ENCODE assay signal across 12 cellular contexts in the genomic region with DNA sequence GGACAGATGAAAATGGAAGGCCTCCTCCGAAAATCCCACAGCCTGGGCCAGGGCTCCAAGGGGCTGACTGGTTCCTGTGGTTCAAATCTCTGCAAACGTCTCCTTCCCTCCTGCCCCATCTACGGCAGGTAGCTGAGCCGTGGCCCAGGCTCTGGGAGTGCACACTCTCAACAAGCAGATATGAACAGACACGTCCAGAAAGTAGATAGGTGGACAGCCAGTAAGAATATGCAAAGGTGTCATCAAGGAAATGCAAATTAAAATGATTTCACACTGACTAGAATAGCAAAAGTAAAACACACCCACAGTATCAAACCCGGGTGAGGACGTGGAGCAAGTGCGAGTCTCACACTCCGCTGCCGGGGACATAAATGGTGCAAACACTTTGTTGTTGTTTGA.
DNase-seq lines count a peak whose midpoint lies in the region; ATAC-seq and TF ChIP-seq lines count a peak whose summit lies in the region.
"Had no signal": no experiment of that assay in that cellular context is flagged by ENCODE, and none has a peak within 500 bp of the region (broad histone marks: within the 10 kb centered on the region; RNA-seq: fewer than 3 reads in every experiment).

No MANE protein-coding gene starts in this region.

- H3K36me3 ChIP-seq in heart right ventricle (no peaks in the 10 kb centered on the region), parathyroid adenoma (ENCODE audit: control insufficient read depth, insufficient read depth, low read length) (no peaks in the 10 kb centered on the region), vagina (no peaks in the 10 kb centered on the region), SK-N-SH (replicated peaks in 1 of 2; ENCODE audit: control insufficient read depth in 1 of 2, insufficient read depth in 2 of 2, low read length in 1 of 2) (no peaks in the 10 kb centered on the region)

- 59 to 67% methylated on average over 10 of the region's 10 CpGs for WGBS in heart right ventricle, 2 donors
- WGBS in SK-N-SH (ENCODE audit: low lambda C conversion rate) = 66% methylated on average over 10 of the region's 10 CpGs

- H3K9ac ChIP-seq in parathyroid adenoma (no peak overlapping the region), SK-N-SH (no peak overlapping the region)

- no peak for TF ChIP-seq CTCF in heart right ventricle (IDR thresholded peaks at IDR 0.05)
- no peak for TF ChIP-seq CTCF in parathyroid adenoma (IDR thresholded peaks at IDR 0.05)
- TF ChIP-seq CTCF in vagina (IDR thresholded peaks at IDR 0.05) = no peak
- no peak for TF ChIP-seq CTCF in SK-N-SH (IDR thresholded peaks at IDR 0.05)

- H3K4me2 ChIP-seq in parathyroid adenoma (ENCODE audit: low read length) = no peak overlapping the region
- no peak overlapping the region for H3K4me2 ChIP-seq in SK-N-SH

- CTCF ChIA-PET in SK-N-SH (lab: Yijun Ruan, JAX) = interaction anchor here (1.0 kb wide), 1 partner anchor 175 kb away, joined by 4 read pairs; no protein-coding TSS in a partner anchor

- H3K4me3 ChIP-seq in heart right ventricle = no peak overlapping the region
- no peak overlapping the region for H3K4me3 ChIP-seq in parathyroid adenoma (ENCODE audit: low read depth, low read length)
- H3K4me3 ChIP-seq in vagina = no peak overlapping the region
- H3K4me3 ChIP-seq in SK-N-SH (ENCODE audit: low read depth in 2 of 2, low read length in 1 of 2) = no peak overlapping the region

- no peaks in the 10 kb centered on the region for H3K9me3 ChIP-seq in heart right ventricle
- H3K9me3 ChIP-seq in parathyroid adenoma (ENCODE audit: control insufficient read depth, low read length) = no peaks in the 10 kb centered on the region
- H3K9me3 ChIP-seq in vagina = no peaks in the 10 kb centered on the region
- no peaks in the 10 kb centered on the region for H3K9me3 ChIP-seq in SK-N-SH

- TF ChIP-seq RAD21 in SK-N-SH (IDR thresholded peaks at IDR 0.05; ENCODE audit: low read length) = no peak

- no peaks in the 10 kb centered on the region for H3K27me3 ChIP-seq in heart right ventricle
- no peaks in the 10 kb centered on the region for H3K27me3 ChIP-seq in parathyroid adenoma (ENCODE audit: control insufficient read depth, insufficient read depth, low read length)
- no peaks in the 10 kb centered on the region for H3K27me3 ChIP-seq in vagina
- H3K27me3 ChIP-seq in SK-N-SH (ENCODE audit: insufficient read depth) = peaks cover 20% of the 10 kb centered on the region; the same call in 1 of the 2 replicates

- peak; percentile 11 for DNase-seq in Right ventricle myocardium inferior (ENCODE audit: missing footprints)
- DNase-seq in Right ventricle myocardium superior = no peak
- no peak for DNase-seq in heart right ventricle
- DNase-seq in vagina (ENCODE audit: extremely low spot score in 2 of 2) = no peak
- no peak for DNase-seq in SK-N-SH
- DNase-seq: anterior cingulate cortex; DMS 273 treated with DMSO at 0.1 percent for 48 hours; stimulated activated CD4-positive, alpha-beta T cell treated with anti-CD3 and anti-CD28 coated beads, Interleukin-1b, Interleukin-23, amount 100 ng/mL, for 48 hours; stimulated activated naive CD4-positive, alpha-beta T cell treated with Interleukin-2 at 50 U/mL for 16 hours had no signal

- TF ChIP-seq POLR2A in vagina (IDR thresholded peaks at IDR 0.05) = no peak

- ATAC-seq in Right ventricle myocardium inferior (no peak), Right ventricle myocardium superior (ENCODE audit: poor library complexity) (no peak), heart right ventricle (no peak), GM19463 (IDR thresholded peaks at IDR 0.05; ENCODE audit: unreplicated experiment) (no peak), HG02973 (IDR thresholded peaks at IDR 0.05; ENCODE audit: unreplicated experiment) (no peak)

- H3K79me2 ChIP-seq in parathyroid adenoma (no peaks in the 10 kb centered on the region), SK-N-SH (ENCODE audit: insufficient read depth) (no peaks in the 10 kb centered on the region)

- POLR2A ChIA-PET in SK-N-SH (lab: Yijun Ruan, JAX) = no interaction called here

- H3K27ac ChIP-seq in heart right ventricle (peak overlapping the region; percentile 5 to 91 (median 81)), parathyroid adenoma (peak overlapping the region; percentile 78), vagina (peak overlapping the region; percentile 80), SK-N-SH (ENCODE audit: low read depth in 2 of 2, low read length in 1 of 2) (no peak overlapping the region)

- intact Hi-C loops in Right ventricle myocardium inferior (cut with DNase I) = loop anchor here (2.0 to 5.0 kb wide), 3 partner anchors 20 to 98 kb away; partner anchors contain the start of gene NXN
- intact Hi-C loops in Right ventricle myocardium superior (cut with DNase I) = no loop called here
- intact Hi-C loops in heart right ventricle (cut with DNase I) = loop anchor here in 7 of 10 donors (2.0 to 10.0 kb wide), 6 partner anchors 36 to 98 kb away; partner anchors contain the start of gene NXN (in 5 of the 7)
- intact Hi-C loops in vagina (cut with DNase I) = loop anchor here (10.0 kb wide), 2 partner anchors 86 to 94 kb away; partner anchors contain the start of gene NXN

- H2AFZ ChIP-seq in parathyroid adenoma (no peak overlapping the region), SK-N-SH (ENCODE audit: low read depth) (no peak overlapping the region)

- TF ChIP-seq EP300 in SK-N-SH (IDR thresholded peaks at IDR 0.05; ENCODE audit: borderline replicate concordance in 1 of 2, low read depth in 1 of 2, low read length in 1 of 2) = no peak

- peaks cover 2% of the 10 kb centered on the region for H3F3A ChIP-seq in SK-N-SH (replicated peaks; ENCODE audit: insufficient read depth)

- peaks cover 4 to 64% (median 48%) of the 10 kb centered on the region in 9 donors for H3K4me1 ChIP-seq in heart right ventricle
- H3K4me1 ChIP-seq in parathyroid adenoma = peaks cover 7% of the 10 kb centered on the region
- H3K4me1 ChIP-seq in vagina = peaks cover 60% of the 10 kb centered on the region
- no peaks in the 10 kb centered on the region; a peak in 1 of 4 replicates for H3K4me1 ChIP-seq in SK-N-SH (ENCODE audit: control insufficient read depth in 1 of 2, insufficient read depth in 2 of 2, low read depth in 1 of 2, low read length in 1 of 2)

- 0 out of 2 replicates have a peak, but pooled peaks cover 3% of the 10 kb centered on the region for H4K20me1 ChIP-seq in SK-N-SH (ENCODE audit: insufficient read depth)

- H3K9me2 ChIP-seq in SK-N-SH = no peaks in the 10 kb centered on the region

TF ChIP-seq in SK-N-SH, 30 proteins besides CTCF, POLR2A, EP300 and RAD21 (continues in another document):
- TF ChIP-seq CHD2 (IDR thresholded peaks at IDR 0.05; ENCODE audit: low read length, partially characterized antibody) (no peak), TEAD4 (IDR thresholded peaks at IDR 0.05; ENCODE audit: borderline replicate concordance, insufficient read depth) (no peak), ELF1 (IDR thresholded peaks at IDR 0.05) (no peak), RFX5 (IDR thresholded peaks at IDR 0.05; ENCODE audit: low read length) (no peak), MAX (IDR thresholded peaks at IDR 0.05; ENCODE audit: low read depth) (no peak), POLR2AphosphoS5 (IDR thresholded peaks at IDR 0.05; ENCODE audit: low read depth, low read length) (no peak), REST (IDR thresholded peaks at IDR 0.05; ENCODE audit: low read depth, low read length) (no peak), SIN3A (IDR thresholded peaks at IDR 0.05; ENCODE audit: borderline replicate concordance, low read depth, low read length) (no peak)
- TF ChIP-seq, protein P1, sequence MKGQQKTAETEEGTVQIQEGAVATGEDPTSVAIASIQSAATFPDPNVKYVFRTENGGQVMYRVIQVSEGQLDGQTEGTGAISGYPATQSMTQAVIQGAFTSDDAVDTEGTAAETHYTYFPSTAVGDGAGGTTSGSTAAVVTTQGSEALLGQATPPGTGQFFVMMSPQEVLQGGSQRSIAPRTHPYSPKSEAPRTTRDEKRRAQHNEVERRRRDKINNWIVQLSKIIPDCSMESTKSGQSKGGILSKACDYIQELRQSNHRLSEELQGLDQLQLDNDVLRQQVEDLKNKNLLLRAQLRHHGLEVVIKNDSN (IDR thresholded peaks at IDR 0.05; ENCODE audit: borderline replicate concordance, low read depth) = no peak

Comparison
In these comparisons a context has a peak if more than half of its experiments do, and no peak if none do; other contexts are left out.
1. H3K27ac ChIP-seq: peak in heart right ventricle (10 of 10), parathyroid adenoma (single experiment) and vagina (single experiment); none in SK-N-SH (0 of 2).